18 cellular contexts compared by ENCODE assay signal in the genomic region with DNA sequence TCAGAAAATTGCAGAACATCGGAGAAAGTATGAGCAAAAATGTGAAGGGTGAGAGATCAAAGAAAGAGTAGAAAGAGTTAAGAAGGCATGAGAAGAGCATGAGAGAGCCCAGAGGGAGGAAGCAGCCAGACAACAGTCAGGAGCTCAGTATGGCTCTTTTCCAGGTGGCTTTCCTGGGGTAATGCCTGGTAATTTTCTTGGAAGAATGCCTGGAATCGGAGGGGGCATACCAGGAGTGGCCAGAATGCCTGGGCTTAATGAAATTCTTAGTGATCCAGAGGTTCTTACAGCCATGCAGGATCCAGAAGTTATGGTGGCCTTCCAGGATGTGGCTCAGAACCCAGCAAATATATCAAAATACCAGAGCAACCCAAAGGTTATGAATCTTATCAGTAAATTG.
DNase-seq lines count a peak whose midpoint lies in the region; TF ChIP-seq lines count a peak whose summit lies in the region.
"Had no signal": no experiment of that assay in that cellular context is flagged by ENCODE, and none has a peak within 500 bp of the region (broad histone marks: within the 10 kb centered on the region; RNA-seq: fewer than 3 reads in every experiment).

No MANE protein-coding gene starts in this region.

- no peaks in the 10 kb centered on the region for H3K27me3 ChIP-seq in CD4-positive, alpha-beta memory T cell (ENCODE audit: insufficient read depth, low read length)
- H3K27me3 ChIP-seq in stomach, result no peaks in the 10 kb centered on the region
- H3K27me3 ChIP-seq: left lung had no signal

- WGBS in stomach, 5 donors, result 47 to 57% (median 52%) methylated on average over 2 of the region's 2 CpGs

- peak; percentile 5 for DNase-seq in DMS 273 treated with DMSO at 0.1 percent for 48 hours (lab: John Stamatoyannopoulos, UW)
- peak; percentile 8 for DNase-seq in LoVo (ENCODE audit: low spot score)
- peak; percentile 41 for DNase-seq in dedifferentiated amniotic fluid mesenchymal stem cell (ENCODE audit: extremely low spot score)
- no peak for DNase-seq in progenitor cell of endocrine pancreas (ENCODE audit: low spot score, unreplicated experiment)
- DNase-seq in NCI-H146 (lab: John Stamatoyannopoulos, UW), result no peak
- no peak for DNase-seq in DMS53 (lab: John Stamatoyannopoulos, UW)
- DNase-seq in CD4-positive, alpha-beta memory T cell, result no peak
- DNase-seq in stomach, result no peak
- DNase-seq: amniotic stem cell; H9; Kasumi-1; left lung; occipital lobe; Right ventricle myocardium superior; stimulated activated CD4-positive, alpha-beta T cell treated with anti-CD3 and anti-CD28 coated beads, Interleukin-2, amount 100 ng/mL, for 48 hours; substantia nigra had no signal

- H3K9me3 Mint-ChIP-seq in progenitor cell of endocrine pancreas (ENCODE audit: low read depth), result peaks cover 14% of the 10 kb centered on the region
- peaks cover 0 to 10% (median 4%) of the 10 kb centered on the region in 8 donors for H3K9me3 Mint-ChIP-seq in CD4-positive, alpha-beta memory T cell
- H3K9me3 Mint-ChIP-seq: T-helper 1 cell treated with Interleukin-12 subunit alpha and Interleukin-12 subunit beta and Interleukin-4 antibody, amounts not matched to agents 30 μg/mL and 1 μg/mL, for 36 hours had no signal

- no peak overlapping the region for H3K27ac ChIP-seq in CD4-positive, alpha-beta memory T cell (ENCODE audit: low read depth, low read length)
- peak overlapping the region in 2 of 5 donors; percentile 36 to 38 for H3K27ac ChIP-seq in stomach
- H3K27ac ChIP-seq: left lung had no signal

- H3K36me3 Mint-ChIP-seq in progenitor cell of endocrine pancreas (ENCODE audit: insufficient read depth), result no peaks in the 10 kb centered on the region
- H3K36me3 Mint-ChIP-seq in CD4-positive, alpha-beta memory T cell, result no peaks in the 10 kb centered on the region

- H3K4me1 ChIP-seq in CD4-positive, alpha-beta memory T cell (ENCODE audit: insufficient read depth, low read length), result no peaks in the 10 kb centered on the region
- H3K4me1 ChIP-seq in stomach, result no peaks in the 10 kb centered on the region
- H3K4me1 ChIP-seq: left lung had no signal

- peaks cover 5% of the 10 kb centered on the region for H3K27me3 Mint-ChIP-seq in progenitor cell of endocrine pancreas
- H3K27me3 Mint-ChIP-seq in CD4-positive, alpha-beta memory T cell, result no peaks in the 10 kb centered on the region
- H3K27me3 Mint-ChIP-seq: B cell had no signal

- TF ChIP-seq CTCF in progenitor cell of endocrine pancreas (IDR thresholded peaks at IDR 0.05; ENCODE audit: unreplicated experiment), result no peak
- no peak for TF ChIP-seq CTCF in stomach (IDR thresholded peaks at IDR 0.05)

- POLR2A ChIA-PET in CD4-positive, alpha-beta memory T cell (lab: Charles Lee; ENCODE audit: partially characterized antibody), result no interaction called here

- TF ChIP-seq EP300 in stomach (IDR thresholded peaks at IDR 0.05), result no peak

- no peaks in the 10 kb centered on the region for H3K4me1 Mint-ChIP-seq in progenitor cell of endocrine pancreas (ENCODE audit: low read depth)
- no peaks in the 10 kb centered on the region for H3K4me1 Mint-ChIP-seq in CD4-positive, alpha-beta memory T cell
- H3K4me1 Mint-ChIP-seq: B cell had no signal

- H3K36me3 ChIP-seq in CD4-positive, alpha-beta memory T cell (ENCODE audit: insufficient read depth, low read length), result no peaks in the 10 kb centered on the region
- H3K36me3 ChIP-seq in stomach, result no peaks in the 10 kb centered on the region
- H3K36me3 ChIP-seq: left lung had no signal

- H3K9me3 ChIP-seq in CD4-positive, alpha-beta memory T cell (ENCODE audit: control insufficient read depth in 1 of 2, low read length in 2 of 2), result no peaks in the 10 kb centered on the region
- peaks cover 0 to 12% (median 0%) of the 10 kb centered on the region in 4 donors for H3K9me3 ChIP-seq in stomach

- H3K4me3 Mint-ChIP-seq in progenitor cell of endocrine pancreas (ENCODE audit: low read depth), result no peak overlapping the region
- no peak overlapping the region for H3K4me3 Mint-ChIP-seq in CD4-positive, alpha-beta memory T cell
- H3K4me3 Mint-ChIP-seq: B cell; H9; T-helper 1 cell treated with Interleukin-12 subunit alpha and Interleukin-12 subunit beta and Interleukin-4 antibody, amounts not matched to agents 30 μg/mL and 1 μg/mL, for 36 hours had no signal

- no peak overlapping the region for H3K4me3 ChIP-seq in CD4-positive, alpha-beta memory T cell (ENCODE audit: low read length in 2 of 2)
- H3K4me3 ChIP-seq in stomach, result no peak overlapping the region
- H3K4me3 ChIP-seq: left lung had no signal

- no peak for TF ChIP-seq POLR2A in stomach (IDR thresholded peaks at IDR 0.05)

- intact Hi-C loops in CD4-positive, alpha-beta memory T cell (cut with micrococcal nuclease), result no loop called here
- intact Hi-C loops in stomach (cut with DNase I; ENCODE audit: low total_unique reads), result no loop called here

- peak overlapping the region; percentile 21 for H3K27ac Mint-ChIP-seq in progenitor cell of endocrine pancreas
- H3K27ac Mint-ChIP-seq in CD4-positive, alpha-beta memory T cell, result no peak overlapping the region
- H3K27ac Mint-ChIP-seq: B cell; H9; T-helper 1 cell treated with Interleukin-12 subunit alpha and Interleukin-12 subunit beta and Interleukin-4 antibody, amounts not matched to agents 30 μg/mL and 1 μg/mL, for 36 hours had no signal

- CTCF ChIA-PET in CD4-positive, alpha-beta memory T cell (lab: Charles Lee; ENCODE audit: partially characterized antibody), result no interaction called here

Comparison
In these comparisons a context has a peak if more than half of its experiments do, and no peak if none do; other contexts are left out.
1. DNase-seq: peak in DMS 273 treated with DMSO at 0.1 percent for 48 hours (single experiment), LoVo (single experiment) and dedifferentiated amniotic fluid mesenchymal stem cell (single experiment); none in progenitor cell of endocrine pancreas (single experiment), NCI-H146 (single experiment), DMS53 (single experiment), CD4-positive, alpha-beta memory T cell (0 of 5) and stomach (single experiment).